ENCODE assay signal across 11 cellular contexts in genomic region chr2:196241175-196241574, GRCh38.
DNase-seq lines count a peak whose midpoint lies in the region; ATAC-seq and TF ChIP-seq lines count a peak whose summit lies in the region.
"Had no signal": no experiment of that assay in that cellular context is flagged by ENCODE, and none has a peak within 500 bp of the region (broad histone marks: within the 10 kb centered on the region; RNA-seq: fewer than 3 reads in every experiment).

No MANE protein-coding gene starts in this region.

- intact Hi-C loops in CD14-positive monocyte (cut with micrococcal nuclease) = loop anchor here in 1 of 2 donors (2.0 kb wide), 1 partner anchor 70 kb away; the partner anchor contains the start of gene STK17B
- intact Hi-C loops in activated T-helper 2 cell treated with anti-CD3 and anti-CD28 coated beads, Interferon-gamma antibody, Interleukin-2, Interleukin-4, amounts not matched to agents 10 μg/mL and 5 μg/mL and 100 μg/mL, durations not matched to agents 14 hours and 24 hours and 36 hours (cut with micrococcal nuclease) = loop anchor here (5.0 to 10.0 kb wide), 2 partner anchors 39 to 744 kb away; no protein-coding TSS in a partner anchor
- intact Hi-C loops in vagina (cut with DNase I) = no loop called here

- H3K27me3 Mint-ChIP-seq in CD14-positive monocyte (ENCODE audit: low read depth in 3 of 3) (peaks cover 0 to 4% (median 0%) of the 10 kb centered on the region in 3 donors), H9 (ENCODE audit: low read depth) (no peaks in the 10 kb centered on the region), naive B cell (no peaks in the 10 kb centered on the region), osteocyte (ENCODE audit: unreplicated experiment) (no peaks in the 10 kb centered on the region)
- no peaks in the 10 kb centered on the region for H3K27me3 Mint-ChIP-seq in activated T-helper 2 cell treated with anti-CD3 and anti-CD28 coated beads, Interferon-gamma antibody, Interleukin-2, Interleukin-4, amounts not matched to agents 10 μg/mL and 5 μg/mL and 100 μg/mL, durations not matched to agents 14 hours and 24 hours and 36 hours (ENCODE audit: low read depth)

- no peak overlapping the region for H3K4me3 ChIP-seq in vagina
- H3K4me3 ChIP-seq: uterus had no signal

- peaks cover 0 to 2% (median 0%) of the 10 kb centered on the region in 7 donors for H3K9me3 Mint-ChIP-seq in CD14-positive monocyte
- H3K9me3 Mint-ChIP-seq in H9 = no peaks in the 10 kb centered on the region
- H3K9me3 Mint-ChIP-seq in activated T-helper 2 cell treated with anti-CD3 and anti-CD28 coated beads, Interferon-gamma antibody, Interleukin-2, Interleukin-4, amounts not matched to agents 10 μg/mL and 5 μg/mL and 100 μg/mL, durations not matched to agents 14 hours and 24 hours and 36 hours = peaks cover 4% of the 10 kb centered on the region
- peaks cover 0 to 4% (median 0%) of the 10 kb centered on the region in 7 donors for H3K9me3 Mint-ChIP-seq in naive B cell
- H3K9me3 Mint-ChIP-seq in osteocyte (ENCODE audit: unreplicated experiment) = no peaks in the 10 kb centered on the region

- H3K4me3 Mint-ChIP-seq in CD14-positive monocyte = peak overlapping the region in 1 of 2 donors; percentile 47
- H3K4me3 Mint-ChIP-seq in H9 = no peak overlapping the region
- peak overlapping the region; percentile 49 for H3K4me3 Mint-ChIP-seq in activated T-helper 2 cell treated with anti-CD3 and anti-CD28 coated beads, Interferon-gamma antibody, Interleukin-2, Interleukin-4, amounts not matched to agents 10 μg/mL and 5 μg/mL and 100 μg/mL, durations not matched to agents 14 hours and 24 hours and 36 hours (ENCODE audit: low read depth)
- peak overlapping the region; percentile 33 to 87 (median 79) for H3K4me3 Mint-ChIP-seq in naive B cell
- H3K4me3 Mint-ChIP-seq in osteocyte (ENCODE audit: unreplicated experiment) = no peak overlapping the region

- no peak overlapping the region for H3K18ac ChIP-seq in H9 (ENCODE audit: insufficient read length, low read depth, low read length)

- H3K79me2 ChIP-seq in H9 (ENCODE audit: insufficient read depth, low read length) = no peaks in the 10 kb centered on the region

- H3K4me1 ChIP-seq in H9 (ENCODE audit: insufficient read depth, low read length) (no peaks in the 10 kb centered on the region), vagina (peaks cover 6% of the 10 kb centered on the region)
- H3K4me1 ChIP-seq: uterus had no signal

- H3K9ac ChIP-seq in H9 (ENCODE audit: extremely low read depth, insufficient read length, low read length) = no peak overlapping the region

- no peak overlapping the region for H3K56ac ChIP-seq in H9 (ENCODE audit: insufficient read length, low read depth, low read length)

- no peak overlapping the region for H2AFZ ChIP-seq in H9 (ENCODE audit: low read length)

- peak overlapping the region; percentile 95 to 100 (median 100) for H3K27ac Mint-ChIP-seq in CD14-positive monocyte
- no peak overlapping the region; a peak in 1 of 7 replicates for H3K27ac Mint-ChIP-seq in H9
- peak overlapping the region; percentile 100 for H3K27ac Mint-ChIP-seq in activated T-helper 2 cell treated with anti-CD3 and anti-CD28 coated beads, Interferon-gamma antibody, Interleukin-2, Interleukin-4, amounts not matched to agents 10 μg/mL and 5 μg/mL and 100 μg/mL, durations not matched to agents 14 hours and 24 hours and 36 hours
- peak overlapping the region; percentile 97 to 100 (median 100) for H3K27ac Mint-ChIP-seq in naive B cell
- no peak overlapping the region for H3K27ac Mint-ChIP-seq in osteocyte (ENCODE audit: unreplicated experiment)

- H2BK5ac ChIP-seq in H9 (ENCODE audit: insufficient read length, low read length) = no peak overlapping the region

- no peak overlapping the region for H3K4me2 ChIP-seq in H9 (ENCODE audit: insufficient read depth, insufficient read length, low read length)

- no peak for TF ChIP-seq POLR2A in vagina (IDR thresholded peaks at IDR 0.05)

- H3K4me1 Mint-ChIP-seq in CD14-positive monocyte (peaks cover 66% of the 10 kb centered on the region), H9 (peaks cover 0 to 2% of the 10 kb centered on the region in 2 experiments; a peak in 1 of 4 replicates), naive B cell (peaks cover 73 to 91% (median 73%) of the 10 kb centered on the region in 3 donors), osteocyte (ENCODE audit: unreplicated experiment) (peaks cover 33% of the 10 kb centered on the region)
- peaks cover 69% of the 10 kb centered on the region for H3K4me1 Mint-ChIP-seq in activated T-helper 2 cell treated with anti-CD3 and anti-CD28 coated beads, Interferon-gamma antibody, Interleukin-2, Interleukin-4, amounts not matched to agents 10 μg/mL and 5 μg/mL and 100 μg/mL, durations not matched to agents 14 hours and 24 hours and 36 hours (ENCODE audit: low read depth)

- no peak overlapping the region for H2BK15ac ChIP-seq in H9 (ENCODE audit: low read depth, low read length)

- H4K91ac ChIP-seq in H9 (ENCODE audit: insufficient read length, low read depth, low read length) = no peak overlapping the region

- no peaks in the 10 kb centered on the region for H3K23me2 ChIP-seq in H9 (ENCODE audit: insufficient read length, low read depth, low read length, poor library complexity, severe bottlenecking)

- no peaks in the 10 kb centered on the region for H3K36me3 ChIP-seq in vagina
- H3K36me3 ChIP-seq: uterus had no signal

- H3K36me3 Mint-ChIP-seq in CD14-positive monocyte = peaks cover 0 to 8% of the 10 kb centered on the region in 2 donors
- H3K36me3 Mint-ChIP-seq in H9 (ENCODE audit: insufficient read depth in 1 of 3, low read depth in 3 of 3) = no peaks in the 10 kb centered on the region
- peaks cover 26% of the 10 kb centered on the region for H3K36me3 Mint-ChIP-seq in activated T-helper 2 cell treated with anti-CD3 and anti-CD28 coated beads, Interferon-gamma antibody, Interleukin-2, Interleukin-4, amounts not matched to agents 10 μg/mL and 5 μg/mL and 100 μg/mL, durations not matched to agents 14 hours and 24 hours and 36 hours (ENCODE audit: low read depth)
- H3K36me3 Mint-ChIP-seq in naive B cell = peaks cover 0 to 8% of the 10 kb centered on the region in 2 donors
- H3K36me3 Mint-ChIP-seq in osteocyte (ENCODE audit: unreplicated experiment) = peaks cover 20% of the 10 kb centered on the region

- no peak overlapping the region for H3K23ac ChIP-seq in H9 (ENCODE audit: insufficient read length, low read depth, low read length)

- no peak overlapping the region for H3T11ph ChIP-seq in H9 (ENCODE audit: low read length)

- peak overlapping the region; percentile 6 for H2BK120ac ChIP-seq in H9 (ENCODE audit: low read depth, low read length, poor library complexity, severe bottlenecking)

- H3K27me3 ChIP-seq in H9 (ENCODE audit: insufficient read depth, low read length) (no peaks in the 10 kb centered on the region), vagina (no peaks in the 10 kb centered on the region)
- H3K27me3 ChIP-seq: uterus had no signal

- DNase-seq in CD14-positive monocyte (ENCODE audit: low spot score) = no peak
- no peak for DNase-seq in H9
- DNase-seq in activated T-helper 2 cell treated with anti-CD3 and anti-CD28 coated beads, Interferon-gamma antibody, Interleukin-2, Interleukin-4, amounts not matched to agents 10 μg/mL and 5 μg/mL and 100 μg/mL, durations not matched to agents 14 hours and 24 hours and 36 hours (ENCODE audit: low spot score) = no peak
- DNase-seq in naive B cell = no peak
- no peak for DNase-seq in osteocyte (ENCODE audit: extremely low spot score, unreplicated experiment)
- no peak for DNase-seq in vagina (ENCODE audit: extremely low spot score in 2 of 2)
- DNase-seq: aorta, occipital lobe, uterus had no signal

- H3K79me1 ChIP-seq in H9 (ENCODE audit: insufficient read depth, low read depth, low read length, poor library complexity, severe bottlenecking) = no peaks in the 10 kb centered on the region

- no peak overlapping the region for H3K14ac ChIP-seq in H9 (ENCODE audit: insufficient read depth, low read length)

- no peak overlapping the region for H3K27ac ChIP-seq in H9 (ENCODE audit: insufficient read length, low read depth, low read length)
- no peak overlapping the region for H3K27ac ChIP-seq in vagina
- H3K27ac ChIP-seq: uterus had no signal

- no peak overlapping the region for H2BK20ac ChIP-seq in H9 (ENCODE audit: low read depth, low read length, poor library complexity, severe bottlenecking)

- H4K8ac ChIP-seq in H9 (replicated peaks; ENCODE audit: insufficient read length, low read depth, low read length) = no peak overlapping the region

- H4K5ac ChIP-seq in H9 (ENCODE audit: insufficient read length, low read depth, low read length) = no peak overlapping the region

- H3K9me3 ChIP-seq in H9 (ENCODE audit: control insufficient read depth, low read depth, low read length) (no peaks in the 10 kb centered on the region), vagina (no peaks in the 10 kb centered on the region)
- H3K9me3 ChIP-seq: uterus had no signal

- ATAC-seq in naive B cell (ENCODE audit: low read depth in 2 of 2) (no peak), SK-N-SH treated with all-trans-retinoic acid at 6 μM for 48 hours (no peak), HG02840 (IDR thresholded peaks at IDR 0.05; ENCODE audit: low FRiP score, unreplicated experiment) (no peak)

- TF ChIP-seq CTCF in CD14-positive monocyte (IDR thresholded peaks at IDR 0.05) (no peak), H9 (conservative IDR thresholded peaks at IDR 0.05) (no peak), osteocyte (IDR thresholded peaks at IDR 0.05) (no peak), vagina (IDR thresholded peaks at IDR 0.05) (no peak)

- no peak overlapping the region for H2AK5ac ChIP-seq in H9 (ENCODE audit: insufficient read length, low read length)

- H2BK12ac ChIP-seq in H9 (ENCODE audit: insufficient read length, low read depth, low read length) = no peak overlapping the region

- H4K20me1 ChIP-seq in H9 (ENCODE audit: control insufficient read depth, insufficient read depth, insufficient read length) = no peaks in the 10 kb centered on the region

- H3K4ac ChIP-seq in H9 (ENCODE audit: low read depth, low read length) = no peak overlapping the region

- no CpG with 5 or more reads among the region's 3 CpGs for WGBS in H9 (ENCODE audit: extremely low coverage, insufficient read length, low lambda C conversion rate)

TF ChIP-seq in SK-N-SH treated with all-trans-retinoic acid at 6 μM for 48 hours, 23 proteins besides CTCF, POLR2A, EP300 and RAD21 (continues in another document):
- no peak for TF ChIP-seq ZC3H10 (CRISPR knock-in tag; IDR thresholded peaks at IDR 0.05)
- TF ChIP-seq ZNF565 (CRISPR knock-in tag; conservative IDR thresholded peaks at IDR 0.05; ENCODE audit: low read depth) = no peak

Comparison
In these comparisons a context has a peak if more than half of its experiments do, and no peak if none do; other contexts are left out.
1. H3K27ac Mint-ChIP-seq: peak in CD14-positive monocyte (7 of 7), activated T-helper 2 cell treated with anti-CD3 and anti-CD28 coated beads, Interferon-gamma antibody, Interleukin-2, Interleukin-4, amounts not matched to agents 10 μg/mL and 5 μg/mL and 100 μg/mL, durations not matched to agents 14 hours and 24 hours and 36 hours (single experiment) and naive B cell (6 of 6); none in H9 (0 of 3) and osteocyte (single experiment).
2. H3K4me3 Mint-ChIP-seq: peak in activated T-helper 2 cell treated with anti-CD3 and anti-CD28 coated beads, Interferon-gamma antibody, Interleukin-2, Interleukin-4, amounts not matched to agents 10 μg/mL and 5 μg/mL and 100 μg/mL, durations not matched to agents 14 hours and 24 hours and 36 hours (single experiment) and naive B cell (8 of 8); none in H9 (0 of 2) and osteocyte (single experiment).